6 cellular contexts compared by ENCODE assay signal in the genomic region with DNA sequence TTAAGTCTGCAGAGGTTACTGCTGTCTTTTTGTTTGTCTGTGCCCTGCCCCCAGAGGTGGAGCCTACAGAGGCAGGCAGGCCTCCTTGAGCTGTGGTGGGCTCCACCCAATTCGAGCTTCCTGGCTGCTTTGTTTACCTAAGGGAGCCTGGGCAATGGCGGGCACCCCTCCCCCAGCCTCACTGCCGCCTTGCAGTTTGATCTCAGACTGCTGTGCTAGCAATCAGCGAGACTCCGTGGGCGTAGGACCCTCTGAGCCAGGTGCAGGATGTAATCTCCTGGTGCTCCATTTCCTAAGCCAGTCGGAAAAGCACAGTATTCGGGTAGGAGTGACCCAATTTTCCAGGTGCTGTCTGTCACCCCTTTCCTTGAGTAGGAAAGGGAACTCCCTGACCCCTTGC. TPM values are rescaled to one million over a fixed set of nuclear protein-coding genes. Genes with fewer than 3 reads are reported as not detected.
"Had no signal": no experiment of that assay in that cellular context is flagged by ENCODE, and none has a peak within 500 bp of the region (broad histone marks: within the 10 kb centered on the region; RNA-seq: fewer than 3 reads in every experiment).

No MANE protein-coding gene starts in this region.

RNA-seq across cellular contexts. Expression of gene CST5, which starts 22.8 kb away (rescaled TPM):
- total RNA-seq: cardiac muscle cell, left lobe of liver, lung microvascular endothelial cell, sigmoid colon, spleen, thoracic aorta had no signal
- polyA plus RNA-seq: sigmoid colon, spleen had no signal
